In genomic region chr21:32099812-32100416, GRCh38 we compare ENCODE assay signal across 23 cellular contexts.
DNase-seq lines count a peak whose midpoint lies in the region; ATAC-seq, FAIRE-seq and TF ChIP-seq lines count a peak whose summit lies in the region.
"Had no signal": no experiment of that assay in that cellular context is flagged by ENCODE, and none has a peak within 500 bp of the region (broad histone marks: within the 10 kb centered on the region; RNA-seq: fewer than 3 reads in every experiment).

No MANE protein-coding gene starts in this region.

- in situ Hi-C loops in K562 (cut with MboI), result no loop called here

- TF ChIP-seq CTCF in K562 (IDR thresholded peaks at IDR 0.05 in 2 of 3, conservative IDR thresholded peaks at IDR 0.05 in 1 of 3; ENCODE audit: insufficient read depth in 2 of 3, low read depth in 1 of 3, low read length in 3 of 3) (peak in 2 of 3 experiments; percentile 20; a peak in 2 of 6 replicates), neural crest cell (conservative IDR thresholded peaks at IDR 0.05) (peak; percentile 29)

- BruUV-seq in K562 (replicated peaks; lab: Mats Ljungman, UMichigan), result no TSS peak

- no peaks in the 10 kb centered on the region for H3K4me1 ChIP-seq in K562 (replicated peaks in 1 of 2; ENCODE audit: control insufficient read depth in 2 of 2, insufficient read depth in 2 of 2, low read length in 2 of 2)
- H3K4me1 ChIP-seq: ascending aorta, vagina had no signal

- no peak overlapping the region for H3K4me3 Mint-ChIP-seq in neural crest cell
- H3K4me3 Mint-ChIP-seq: activated B cell treated with CpG ODN at 0.5 μM for 24 hours; CD4-positive, alpha-beta memory T cell; memory B cell; natural killer cell treated with Interleukin-12 subunit alpha and Interleukin-12 subunit beta and Interleukin-15 and Interleukin-18, amount 100 ng/mL, for 72 hours had no signal

- no peaks in the 10 kb centered on the region for H3K36me3 ChIP-seq in K562 (ENCODE audit: control insufficient read depth, insufficient read depth, low read length)
- H3K36me3 ChIP-seq: ascending aorta, stomach, vagina had no signal

- peaks cover 0 to 7% of the 10 kb centered on the region in 2 experiments; a peak in 2 of 5 replicates for H3K27me3 ChIP-seq in K562 (ENCODE audit: control insufficient read depth in 2 of 2, insufficient read depth in 2 of 2, low read length in 2 of 2)
- H3K27me3 ChIP-seq: ascending aorta, stomach, vagina had no signal

- no peak for FAIRE-seq in K562 (lab: Jason Lieb, UNC)
- FAIRE-seq: GM12878, H54 had no signal

- H3K27me3 Mint-ChIP-seq in neural crest cell (ENCODE audit: low read depth), result no peaks in the 10 kb centered on the region

- no peaks in the 10 kb centered on the region for H3K36me3 Mint-ChIP-seq in neural crest cell (ENCODE audit: low read depth)
- H3K36me3 Mint-ChIP-seq: CD4-positive, alpha-beta memory T cell; memory B cell; natural killer cell treated with Interleukin-12 subunit alpha and Interleukin-12 subunit beta and Interleukin-15 and Interleukin-18, amount 100 ng/mL, for 72 hours had no signal

- no peak overlapping the region for H2AFZ ChIP-seq in K562 (ENCODE audit: low read depth, low read length)

- POLR2A ChIA-PET in K562 (lab: Yijun Ruan, JAX), result no interaction called here

- CTCF ChIA-PET in K562 (lab: Yijun Ruan, JAX; ENCODE audit: low intra/inter-chr PET ratio), result no interaction called here

- H3K9me3 ChIP-seq in K562 (replicated peaks; ENCODE audit: control insufficient read depth, insufficient read depth, low read depth, low read length), result no peaks in the 10 kb centered on the region
- H3K9me3 ChIP-seq: ascending aorta, stomach, vagina had no signal

- peaks cover 9% of the 10 kb centered on the region for H3K4me1 Mint-ChIP-seq in neural crest cell
- H3K4me1 Mint-ChIP-seq: activated B cell treated with CpG ODN at 0.5 μM for 24 hours; CD4-positive, alpha-beta memory T cell; memory B cell had no signal

- no peak overlapping the region for H3K4me2 ChIP-seq in K562 (ENCODE audit: insufficient read depth, low read length)

- H3K27ac ChIP-seq in K562 (ENCODE audit: extremely low read depth, low read depth, low read length), result no peak overlapping the region
- H3K27ac ChIP-seq: ascending aorta, coronary artery, RWPE1, stomach, vagina had no signal

- 0% methylated on average over 5 of the region's 5 CpGs for WGBS in K562 (ENCODE audit: insufficient coverage, low coverage, missing lambda C conversion rate)

- H3K27ac Mint-ChIP-seq in neural crest cell (ENCODE audit: unreplicated experiment), result no peak overlapping the region
- H3K27ac Mint-ChIP-seq: activated B cell treated with CpG ODN at 0.5 μM for 24 hours; CD4-positive, alpha-beta memory T cell; memory B cell; natural killer cell treated with Interleukin-12 subunit alpha and Interleukin-12 subunit beta and Interleukin-15 and Interleukin-18, amount 100 ng/mL, for 72 hours had no signal

- no peak overlapping the region for H3K4me3 ChIP-seq in Jurkat, Clone E6-1 (ENCODE audit: low read length)
- no peak overlapping the region for H3K4me3 ChIP-seq in K562
- H3K4me3 ChIP-seq: ascending aorta, coronary artery, GM12878, stomach, vagina had no signal

- DNase-seq in NCI-H345 treated with DMSO at 0.1 percent for 48 hours (lab: John Stamatoyannopoulos, UW; ENCODE audit: unreplicated experiment) (peak; percentile 27), NCI-H345 (lab: John Stamatoyannopoulos, UW) (no peak), K562 (ENCODE audit: extremely low read depth in 1 of 4, low spot score in 3 of 4) (peak in 1 of 4 experiments; percentile 20), neural crest cell (ENCODE audit: low read depth, low spot score) (no peak), occipital lobe (lab: John Stamatoyannopoulos, UW) (no peak), cortex of kidney (lab: John Stamatoyannopoulos, UW) (no peak), C1 segment of cervical spinal cord (lab: John Stamatoyannopoulos, UW) (no peak)
- DNase-seq in Jurkat, Clone E6-1 (ENCODE audit: low read depth, low spot score), result peak; percentile 57
- DNase-seq: activated B cell treated with CpG ODN at 0.5 μM for 24 hours; activated gamma-delta T cell; CD4-positive, alpha-beta memory T cell; DND-41; MM.1S; NCI-H774; stomach had no signal

- no peaks in the 10 kb centered on the region for H3K9me1 ChIP-seq in K562 (ENCODE audit: control insufficient read depth, insufficient read depth, low read length)

- no peak for TF ChIP-seq POLR2A in K562 (conservative IDR thresholded peaks at IDR 0.05)

- no peaks in the 10 kb centered on the region for H3K79me2 ChIP-seq in K562 (ENCODE audit: control insufficient read depth, insufficient read depth, low read length)

- ATAC-seq in K562, result no peak
- ATAC-seq: GM12878 had no signal

- intact Hi-C loops in K562 (cut with micrococcal nuclease), result no loop called here

- no peak for TF ChIP-seq EP300 in K562 (IDR thresholded peaks at IDR 0.05; ENCODE audit: low read length)

- TF ChIP-seq RAD21 in K562 (CRISPR knock-in tag; conservative IDR thresholded peaks at IDR 0.05 in 1 of 2, IDR thresholded peaks at IDR 0.05 in 1 of 2), result peak in 1 of 2 experiments; percentile 14; a peak in 1 of 4 replicates

- H4K20me1 ChIP-seq in K562 (replicated peaks; ENCODE audit: control insufficient read depth, insufficient read depth, low read length), result no peaks in the 10 kb centered on the region

- H3K9me3 Mint-ChIP-seq in neural crest cell, result peaks cover 6% of the 10 kb centered on the region
- H3K9me3 Mint-ChIP-seq: activated B cell treated with CpG ODN at 0.5 μM for 24 hours; memory B cell; natural killer cell treated with Interleukin-12 subunit alpha and Interleukin-12 subunit beta and Interleukin-15 and Interleukin-18, amount 100 ng/mL, for 72 hours had no signal

- H3K9ac ChIP-seq in K562 (ENCODE audit: insufficient read depth in 1 of 2, low read depth in 2 of 2, low read length in 2 of 2), result no peak overlapping the region

TF ChIP-seq in K562, 482 proteins besides CTCF, POLR2A, EP300 and RAD21 (continues in another document):
- TF ChIP-seq TSC22D4 (tag; IDR thresholded peaks at IDR 0.05) (no peak), THRAP3 (IDR thresholded peaks at IDR 0.05; ENCODE audit: borderline replicate concordance) (no peak), ZNF263 (CRISPR knock-in tag; IDR thresholded peaks at IDR 0.05; ENCODE audit: borderline replicate concordance) (no peak), GTF2F1 (IDR thresholded peaks at IDR 0.05; ENCODE audit: low read depth, low read length) (no peak), C11orf30 (IDR thresholded peaks at IDR 0.05; ENCODE audit: low read depth) (peak; percentile 32), HDAC8 (tag; IDR thresholded peaks at IDR 0.05) (no peak), CBFA2T2 (conservative IDR thresholded peaks at IDR 0.05) (no peak), ELF2 (CRISPR knock-in tag; IDR thresholded peaks at IDR 0.05) (no peak), EGR1 (conservative IDR thresholded peaks at IDR 0.05) (no peak), ESRRA (IDR thresholded peaks at IDR 0.05; ENCODE audit: borderline replicate concordance, low read depth) (no peak), EWSR1 (IDR thresholded peaks at IDR 0.05; ENCODE audit: borderline replicate concordance, low read depth, partially characterized antibody) (no peak), FOXA1 (IDR thresholded peaks at IDR 0.05; ENCODE audit: borderline replicate concordance) (no peak), PYGO2 (tag; IDR thresholded peaks at IDR 0.05) (no peak), ADNP (tag; IDR thresholded peaks at IDR 0.05) (no peak), EZH2 (IDR thresholded peaks at IDR 0.05; ENCODE audit: borderline replicate concordance, low read depth, low read length) (no peak), ZNF668 (CRISPR knock-in tag; IDR thresholded peaks at IDR 0.05) (no peak), MAFF (IDR thresholded peaks at IDR 0.05; ENCODE audit: low read length) (0 out of 2 replicates have a peak, but pooled peaks have one; percentile 17)
- TF ChIP-seq, protein P1, sequence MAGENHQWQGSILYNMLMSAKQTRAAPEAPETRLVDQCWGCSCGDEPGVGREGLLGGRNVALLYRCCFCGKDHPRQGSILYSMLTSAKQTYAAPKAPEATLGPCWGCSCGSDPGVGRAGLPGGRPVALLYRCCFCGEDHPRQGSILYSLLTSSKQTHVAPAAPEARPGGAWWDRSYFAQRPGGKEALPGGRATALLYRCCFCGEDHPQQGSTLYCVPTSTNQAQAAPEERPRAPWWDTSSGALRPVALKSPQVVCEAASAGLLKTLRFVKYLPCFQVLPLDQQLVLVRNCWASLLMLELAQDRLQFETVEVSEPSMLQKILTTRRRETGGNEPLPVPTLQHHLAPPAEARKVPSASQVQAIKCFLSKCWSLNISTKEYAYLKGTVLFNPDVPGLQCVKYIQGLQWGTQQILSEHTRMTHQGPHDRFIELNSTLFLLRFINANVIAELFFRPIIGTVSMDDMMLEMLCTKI (IDR thresholded peaks at IDR 0.05; ENCODE audit: partially characterized antibody), result no peak
- TF ChIP-seq, protein P2, sequence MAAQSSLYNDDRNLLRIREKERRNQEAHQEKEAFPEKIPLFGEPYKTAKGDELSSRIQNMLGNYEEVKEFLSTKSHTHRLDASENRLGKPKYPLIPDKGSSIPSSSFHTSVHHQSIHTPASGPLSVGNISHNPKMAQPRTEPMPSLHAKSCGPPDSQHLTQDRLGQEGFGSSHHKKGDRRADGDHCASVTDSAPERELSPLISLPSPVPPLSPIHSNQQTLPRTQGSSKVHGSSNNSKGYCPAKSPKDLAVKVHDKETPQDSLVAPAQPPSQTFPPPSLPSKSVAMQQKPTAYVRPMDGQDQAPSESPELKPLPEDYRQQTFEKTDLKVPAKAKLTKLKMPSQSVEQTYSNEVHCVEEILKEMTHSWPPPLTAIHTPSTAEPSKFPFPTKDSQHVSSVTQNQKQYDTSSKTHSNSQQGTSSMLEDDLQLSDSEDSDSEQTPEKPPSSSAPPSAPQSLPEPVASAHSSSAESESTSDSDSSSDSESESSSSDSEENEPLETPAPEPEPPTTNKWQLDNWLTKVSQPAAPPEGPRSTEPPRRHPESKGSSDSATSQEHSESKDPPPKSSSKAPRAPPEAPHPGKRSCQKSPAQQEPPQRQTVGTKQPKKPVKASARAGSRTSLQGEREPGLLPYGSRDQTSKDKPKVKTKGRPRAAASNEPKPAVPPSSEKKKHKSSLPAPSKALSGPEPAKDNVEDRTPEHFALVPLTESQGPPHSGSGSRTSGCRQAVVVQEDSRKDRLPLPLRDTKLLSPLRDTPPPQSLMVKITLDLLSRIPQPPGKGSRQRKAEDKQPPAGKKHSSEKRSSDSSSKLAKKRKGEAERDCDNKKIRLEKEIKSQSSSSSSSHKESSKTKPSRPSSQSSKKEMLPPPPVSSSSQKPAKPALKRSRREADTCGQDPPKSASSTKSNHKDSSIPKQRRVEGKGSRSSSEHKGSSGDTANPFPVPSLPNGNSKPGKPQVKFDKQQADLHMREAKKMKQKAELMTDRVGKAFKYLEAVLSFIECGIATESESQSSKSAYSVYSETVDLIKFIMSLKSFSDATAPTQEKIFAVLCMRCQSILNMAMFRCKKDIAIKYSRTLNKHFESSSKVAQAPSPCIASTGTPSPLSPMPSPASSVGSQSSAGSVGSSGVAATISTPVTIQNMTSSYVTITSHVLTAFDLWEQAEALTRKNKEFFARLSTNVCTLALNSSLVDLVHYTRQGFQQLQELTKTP (IDR thresholded peaks at IDR 0.05; ENCODE audit: low read depth in 1 of 2, partially characterized antibody in 2 of 2), result no peak

Comparison
In these comparisons a context has a peak if more than half of its experiments do, and no peak if none do; other contexts are left out.
1. DNase-seq: peak in NCI-H345 treated with DMSO at 0.1 percent for 48 hours (single experiment) and Jurkat, Clone E6-1 (single experiment); none in NCI-H345 (single experiment), neural crest cell (single experiment), occipital lobe (single experiment), cortex of kidney (single experiment) and C1 segment of cervical spinal cord (0 of 14).